Comparison of ENCODE assay signal across 1 cellular context in genomic region chr4:68132342-68132741, GRCh38.
TF ChIP-seq lines count a peak whose summit lies in the region.

No MANE protein-coding gene starts in this region.

TF ChIP-seq in GM23338, 12 proteins besides CTCF, POLR2A, EP300 and RAD21 (continued from another document):
- TF ChIP-seq REST (IDR thresholded peaks at IDR 0.05; ENCODE audit: unreplicated experiment) (no peak), EZH2 (IDR thresholded peaks at IDR 0.05; ENCODE audit: low read depth, unreplicated experiment) (no peak), ZNF114 (CRISPR knock-in tag; IDR thresholded peaks at IDR 0.05) (no peak), ETS1 (IDR thresholded peaks at IDR 0.05) (no peak), POLR2AphosphoS5 (IDR thresholded peaks at IDR 0.05; ENCODE audit: low read depth) (no peak), ZNF462 (CRISPR knock-in tag; IDR thresholded peaks at IDR 0.05) (no peak), ZNF331 (CRISPR knock-in tag; IDR thresholded peaks at IDR 0.05; ENCODE audit: low read depth) (no peak), CREB1 (CRISPR knock-in tag; IDR thresholded peaks at IDR 0.05; ENCODE audit: low read depth) (no peak), STAT1 (IDR thresholded peaks at IDR 0.05; ENCODE audit: unreplicated experiment) (no peak), EZH2phosphoT487 (IDR thresholded peaks at IDR 0.05; ENCODE audit: unreplicated experiment) (no peak)
TF ChIP-seq in GM23338: peak in this region for 0.
